In the genomic region with DNA sequence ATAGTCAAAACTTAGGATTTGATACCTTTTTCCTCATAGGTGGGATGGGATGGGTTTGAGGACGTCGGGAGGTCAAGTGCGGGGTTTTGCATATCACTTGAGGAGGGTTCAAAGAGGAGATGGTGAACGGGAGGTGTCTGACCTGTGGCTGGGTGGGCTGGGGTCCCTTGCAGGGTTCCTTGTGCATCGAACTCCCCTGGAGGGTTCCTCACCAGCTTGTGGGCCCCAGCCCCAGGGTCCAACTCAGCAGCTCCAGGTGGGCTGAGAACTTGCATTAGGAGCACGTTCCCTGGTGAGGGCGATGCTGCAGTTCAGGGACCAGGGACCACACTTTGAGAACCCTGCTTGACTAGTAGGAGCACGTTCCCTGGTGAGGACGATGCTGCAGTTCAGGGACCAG, we compare ENCODE assay signal across 18 cellular contexts. TPM values are rescaled to one million over a fixed set of nuclear protein-coding genes. Genes with fewer than 3 reads are reported as not detected.
"Had no signal": no experiment of that assay in that cellular context is flagged by ENCODE, and none has a peak within 500 bp of the region (broad histone marks: within the 10 kb centered on the region; RNA-seq: fewer than 3 reads in every experiment).

No MANE protein-coding gene starts in this region.

- ATAC-seq: activated CD8-positive, alpha-beta T cell treated with anti-CD3 and anti-CD28 coated beads, Interleukin-2, amount 10 ng/mL, durations not matched to agents 7 days and 5 days; activated T-cell treated with anti-CD3 and anti-CD28 coated beads, Interleukin-2, amount 50 U/mL, for 4 hours; body of pancreas had no signal

- H3K27ac Mint-ChIP-seq: activated CD4-positive, alpha-beta T cell treated with anti-CD3 and anti-CD28 coated beads, Interleukin-2, amount 10 ng/mL, durations not matched to agents 24 days and 14 days; activated CD8-positive, alpha-beta T cell treated with anti-CD3 and anti-CD28 coated beads, Interleukin-2, amount 10 ng/mL, durations not matched to agents 7 days and 5 days; activated naive CD4-positive, alpha-beta T cell treated with anti-CD3 and anti-CD28 coated beads, Interleukin-2, amount 50 U/mL, for 24 hours had no signal

- H3K9me3 Mint-ChIP-seq: activated naive CD4-positive, alpha-beta T cell treated with anti-CD3 and anti-CD28 coated beads, Interleukin-2, amount 50 U/mL, for 24 hours; activated T-cell treated with anti-CD3 and anti-CD28 coated beads, Interleukin-2, amount 50 U/mL, for 4 hours had no signal

- DNase-seq: activated CD4-positive, alpha-beta T cell treated with anti-CD3 and anti-CD28 coated beads, Interleukin-2, amount 10 ng/mL, durations not matched to agents 24 days and 14 days; activated CD4-positive, CD25-positive, alpha-beta regulatory T cell; activated CD8-positive, alpha-beta T cell treated with anti-CD3 and anti-CD28 coated beads, Interleukin-2, amount 10 ng/mL, durations not matched to agents 7 days and 5 days; activated effector memory CD4-positive, alpha-beta T cell treated with anti-CD3 and anti-CD28 coated beads, Interleukin-2, amount 50 U/mL, for 16 hours; activated T-cell treated with anti-CD3 and anti-CD28 coated beads, Interleukin-2, amount 50 U/mL, for 4 hours; body of pancreas; caudate nucleus; erythroblast; foreskin melanocyte; stimulated activated CD4-positive, alpha-beta T cell treated with anti-CD3 and anti-CD28 coated beads, Interleukin-2, amount 100 ng/mL, for 24 hours; stimulated activated naive CD4-positive, alpha-beta T cell treated with Interleukin-2 at 50 U/mL for 16 hours; T-helper 9 cell had no signal

- H3K4me3 ChIP-seq: body of pancreas, left lung, tibial artery, vagina had no signal

- H3K36me3 ChIP-seq: tibial artery, vagina had no signal

- H3K27me3 Mint-ChIP-seq: activated CD4-positive, alpha-beta T cell treated with anti-CD3 and anti-CD28 coated beads, Interleukin-2, amount 10 ng/mL, durations not matched to agents 24 days and 14 days; activated naive CD4-positive, alpha-beta T cell treated with anti-CD3 and anti-CD28 coated beads, Interleukin-2, amount 50 U/mL, for 24 hours had no signal

- H3K27me3 ChIP-seq: body of pancreas, vagina had no signal

- H3K27ac ChIP-seq: body of pancreas, tibial artery, vagina had no signal

- H3K4me3 Mint-ChIP-seq: activated CD4-positive, alpha-beta T cell treated with anti-CD3 and anti-CD28 coated beads, Interleukin-2, amount 10 ng/mL, durations not matched to agents 24 days and 14 days; activated CD8-positive, alpha-beta T cell treated with anti-CD3 and anti-CD28 coated beads, Interleukin-2, amount 10 ng/mL, durations not matched to agents 7 days and 5 days; activated naive CD4-positive, alpha-beta T cell treated with anti-CD3 and anti-CD28 coated beads, Interleukin-2, amount 50 U/mL, for 24 hours; activated T-cell treated with anti-CD3 and anti-CD28 coated beads, Interleukin-2, amount 50 U/mL, for 4 hours had no signal

- H3K4me1 ChIP-seq: body of pancreas, tibial artery, vagina had no signal

- H3K9me3 ChIP-seq: body of pancreas, left lung, SK-N-SH, tibial artery, vagina had no signal

RNA-seq across cellular contexts. Expression of a gene that starts 23.2 kb away (rescaled TPM):
- total RNA-seq: myocyte had no signal
- polyA plus RNA-seq: SK-N-SH had no signal
